ENCODE assay signal across 1 cellular context in the genomic region with DNA sequence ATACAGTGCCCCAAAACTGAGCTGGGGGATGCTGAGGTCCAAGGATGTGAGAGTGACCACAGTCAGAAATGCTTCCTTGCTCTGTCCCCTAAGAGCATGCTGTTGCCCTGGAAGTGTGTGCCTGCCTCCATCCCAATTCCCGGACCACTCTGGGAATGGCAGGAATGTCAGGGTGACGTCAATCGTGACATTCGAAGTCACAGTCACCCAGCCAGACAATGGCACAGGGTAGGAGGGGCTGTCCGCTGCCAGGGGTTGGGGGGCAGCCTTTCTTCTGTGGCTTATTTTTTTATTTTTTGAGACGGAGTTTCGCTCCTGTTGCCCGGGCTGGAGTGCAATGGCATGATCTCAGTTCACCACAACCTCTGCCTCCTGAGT.
TF ChIP-seq lines count a peak whose summit lies in the region.

No MANE protein-coding gene starts in this region.

TF ChIP-seq in SK-N-SH, 30 proteins besides CTCF, POLR2A, EP300 and RAD21 (continued from another document):
- TF ChIP-seq, protein P1, sequence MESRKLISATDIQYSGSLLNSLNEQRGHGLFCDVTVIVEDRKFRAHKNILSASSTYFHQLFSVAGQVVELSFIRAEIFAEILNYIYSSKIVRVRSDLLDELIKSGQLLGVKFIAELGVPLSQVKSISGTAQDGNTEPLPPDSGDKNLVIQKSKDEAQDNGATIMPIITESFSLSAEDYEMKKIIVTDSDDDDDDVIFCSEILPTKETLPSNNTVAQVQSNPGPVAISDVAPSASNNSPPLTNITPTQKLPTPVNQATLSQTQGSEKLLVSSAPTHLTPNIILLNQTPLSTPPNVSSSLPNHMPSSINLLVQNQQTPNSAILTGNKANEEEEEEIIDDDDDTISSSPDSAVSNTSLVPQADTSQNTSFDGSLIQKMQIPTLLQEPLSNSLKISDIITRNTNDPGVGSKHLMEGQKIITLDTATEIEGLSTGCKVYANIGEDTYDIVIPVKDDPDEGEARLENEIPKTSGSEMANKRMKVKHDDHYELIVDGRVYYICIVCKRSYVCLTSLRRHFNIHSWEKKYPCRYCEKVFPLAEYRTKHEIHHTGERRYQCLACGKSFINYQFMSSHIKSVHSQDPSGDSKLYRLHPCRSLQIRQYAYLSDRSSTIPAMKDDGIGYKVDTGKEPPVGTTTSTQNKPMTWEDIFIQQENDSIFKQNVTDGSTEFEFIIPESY (IDR thresholded peaks at IDR 0.05; ENCODE audit: borderline replicate concordance, low read depth), result no peak
